1 cellular context compared by ENCODE assay signal in genomic region chr14:22333408-22334274, GRCh38.
TF ChIP-seq lines count a peak whose summit lies in the region.

No MANE protein-coding gene starts in this region.

TF ChIP-seq in GM23338, 12 proteins besides CTCF, POLR2A, EP300 and RAD21 (continued from another document):
- TF ChIP-seq ZNF462 (CRISPR knock-in tag; IDR thresholded peaks at IDR 0.05) = no peak
- TF ChIP-seq ZNF331 (CRISPR knock-in tag; IDR thresholded peaks at IDR 0.05; ENCODE audit: low read depth) = no peak
- no peak for TF ChIP-seq NANOG (IDR thresholded peaks at IDR 0.05; ENCODE audit: borderline replicate concordance)
- TF ChIP-seq ZNF114 (CRISPR knock-in tag; IDR thresholded peaks at IDR 0.05) = no peak
- TF ChIP-seq POLR2AphosphoS5 (IDR thresholded peaks at IDR 0.05; ENCODE audit: low read depth) = no peak
- TF ChIP-seq EZH2 (IDR thresholded peaks at IDR 0.05; ENCODE audit: low read depth, unreplicated experiment) = no peak
- TF ChIP-seq EZH2phosphoT487 (IDR thresholded peaks at IDR 0.05; ENCODE audit: unreplicated experiment) = no peak
- TF ChIP-seq ETS1 (IDR thresholded peaks at IDR 0.05) = no peak
- TF ChIP-seq STAT1 (IDR thresholded peaks at IDR 0.05; ENCODE audit: unreplicated experiment) = no peak
